Comparison of ENCODE assay signal across 7 cellular contexts in genomic region chr2:70123829-70124117, GRCh38. TPM values are rescaled to one million over a fixed set of nuclear protein-coding genes. Genes with fewer than 3 reads are reported as not detected.
DNase-seq lines count a peak whose midpoint lies in the region; ATAC-seq and TF ChIP-seq lines count a peak whose summit lies in the region.

No MANE protein-coding gene starts in this region.

- no peak for ATAC-seq in activated T-helper 17 cell treated with anti-CD3 and anti-CD28 coated beads, Interleukin-2, amount 50 U/mL, for 72 hours (replicated peaks)
- peak; percentile 0 to 1 for ATAC-seq in stimulated activated naive B cell treated with anti-CD40 and anti-IgM and Interleukin-4, amounts not matched to agents 10 μg/mL and 1 μg/mL and 100 μg/mL, for 72 hours (replicated peaks)
- ATAC-seq in HG03097 (IDR thresholded peaks at IDR 0.05; ENCODE audit: low FRiP score, unreplicated experiment) (no peak), GM18868 (IDR thresholded peaks at IDR 0.05; ENCODE audit: unreplicated experiment) (no peak)

- peaks cover 58% of the 10 kb centered on the region for H3K4me1 Mint-ChIP-seq in HFFc6 (ENCODE audit: low read depth)
- H3K4me1 Mint-ChIP-seq in activated T-helper 17 cell treated with anti-CD3 and anti-CD28 coated beads, Interleukin-2, amount 50 U/mL, for 72 hours: peaks cover 36% of the 10 kb centered on the region
- peaks cover 52 to 99% of the 10 kb centered on the region in 2 donors for H3K4me1 Mint-ChIP-seq in stimulated activated naive B cell treated with anti-CD40 and anti-IgM and Interleukin-4, amounts not matched to agents 10 μg/mL and 1 μg/mL and 100 μg/mL, for 72 hours

- no peaks in the 10 kb centered on the region for H3K36me3 Mint-ChIP-seq in HFFc6 (ENCODE audit: low read depth)
- peaks cover 24% of the 10 kb centered on the region for H3K36me3 Mint-ChIP-seq in activated T-helper 17 cell treated with anti-CD3 and anti-CD28 coated beads, Interleukin-2, amount 50 U/mL, for 72 hours (ENCODE audit: low read depth)
- peaks cover 18 to 28% of the 10 kb centered on the region in 2 donors for H3K36me3 Mint-ChIP-seq in stimulated activated naive B cell treated with anti-CD40 and anti-IgM and Interleukin-4, amounts not matched to agents 10 μg/mL and 1 μg/mL and 100 μg/mL, for 72 hours

- no peak for TF ChIP-seq CTCF in HFFc6 (IDR thresholded peaks at IDR 0.05)

- peak overlapping the region; percentile 98 for H3K27ac Mint-ChIP-seq in HFFc6
- H3K27ac Mint-ChIP-seq in activated T-helper 17 cell treated with anti-CD3 and anti-CD28 coated beads, Interleukin-2, amount 50 U/mL, for 72 hours: peak overlapping the region; percentile 99
- H3K27ac Mint-ChIP-seq in stimulated activated naive B cell treated with anti-CD40 and anti-IgM and Interleukin-4, amounts not matched to agents 10 μg/mL and 1 μg/mL and 100 μg/mL, for 72 hours: peak overlapping the region; percentile 99

- H3K4me3 ChIP-seq in iPS-11a (ENCODE audit: low read depth, low read length): peak overlapping the region; percentile 8

- peaks cover 11% of the 10 kb centered on the region for H3K27me3 Mint-ChIP-seq in HFFc6 (ENCODE audit: insufficient read depth)
- H3K27me3 Mint-ChIP-seq in activated T-helper 17 cell treated with anti-CD3 and anti-CD28 coated beads, Interleukin-2, amount 50 U/mL, for 72 hours: no peaks in the 10 kb centered on the region
- no peaks in the 10 kb centered on the region for H3K27me3 Mint-ChIP-seq in stimulated activated naive B cell treated with anti-CD40 and anti-IgM and Interleukin-4, amounts not matched to agents 10 μg/mL and 1 μg/mL and 100 μg/mL, for 72 hours

- H3K4me3 Mint-ChIP-seq in HFFc6: peak overlapping the region; percentile 88
- peak overlapping the region; percentile 97 for H3K4me3 Mint-ChIP-seq in activated T-helper 17 cell treated with anti-CD3 and anti-CD28 coated beads, Interleukin-2, amount 50 U/mL, for 72 hours
- peak overlapping the region; percentile 80 to 89 for H3K4me3 Mint-ChIP-seq in stimulated activated naive B cell treated with anti-CD40 and anti-IgM and Interleukin-4, amounts not matched to agents 10 μg/mL and 1 μg/mL and 100 μg/mL, for 72 hours

- DNase-seq in HFFc6: no peak
- DNase-seq in stimulated activated naive B cell treated with anti-CD40 and anti-IgM and Interleukin-4, amounts not matched to agents 10 μg/mL and 1 μg/mL and 100 μg/mL, for 72 hours: no peak
- DNase-seq in AG20443 (ENCODE audit: low spot score): no peak

- H3K9me3 Mint-ChIP-seq in HFFc6: no peaks in the 10 kb centered on the region
- H3K9me3 Mint-ChIP-seq in activated T-helper 17 cell treated with anti-CD3 and anti-CD28 coated beads, Interleukin-2, amount 50 U/mL, for 72 hours: no peaks in the 10 kb centered on the region
- peaks cover 0 to 10% of the 10 kb centered on the region in 2 donors for H3K9me3 Mint-ChIP-seq in stimulated activated naive B cell treated with anti-CD40 and anti-IgM and Interleukin-4, amounts not matched to agents 10 μg/mL and 1 μg/mL and 100 μg/mL, for 72 hours

RNA-seq across cellular contexts. Expression of gene PCBP1, which starts 36.5 kb away (rescaled TPM):
- 100 to 1,000 TPM; 293 to 369 (median 361) TPM for total RNA-seq in HFFc6 (2021; fragmentation: NEBNext Ultra II Directional; extraction: Animal tissue kit (Norgen Biotek cat#: 25700))
- total RNA-seq in activated T-helper 17 cell treated with anti-CD3 and anti-CD28 coated beads, Interleukin-2, amount 50 U/mL, for 72 hours: 100 to 1,000 TPM; 385 to 468 TPM

Comparison
In these comparisons a context has a peak if more than half of its experiments do, and no peak if none do; other contexts are left out.
1. ATAC-seq: peak in stimulated activated naive B cell treated with anti-CD40 and anti-IgM and Interleukin-4, amounts not matched to agents 10 μg/mL and 1 μg/mL and 100 μg/mL, for 72 hours (2 of 2); none in activated T-helper 17 cell treated with anti-CD3 and anti-CD28 coated beads, Interleukin-2, amount 50 U/mL, for 72 hours (single experiment), HG03097 (single experiment) and GM18868 (single experiment).
2. Peak in every context shown above with its lines, with median percentiles within 50 percentile points of each other: H3K27ac Mint-ChIP-seq and H3K4me3 Mint-ChIP-seq.